Comparison of ENCODE assay signal across 1 cellular context in genomic region chr9:120438111-120438510, GRCh38.
TF ChIP-seq lines count a peak whose summit lies in the region.

No MANE protein-coding gene starts in this region.

TF ChIP-seq in IMR-90, 13 proteins besides CTCF, POLR2A, EP300 and RAD21:
- TF ChIP-seq CEBPB (IDR thresholded peaks at IDR 0.05; ENCODE audit: low read depth, low read length) (peak; percentile 41; the same call in 1 of the 2 replicates), NFE2L2 (IDR thresholded peaks at IDR 0.05; ENCODE audit: low read depth, low read length) (no peak)
